In the genomic region with DNA sequence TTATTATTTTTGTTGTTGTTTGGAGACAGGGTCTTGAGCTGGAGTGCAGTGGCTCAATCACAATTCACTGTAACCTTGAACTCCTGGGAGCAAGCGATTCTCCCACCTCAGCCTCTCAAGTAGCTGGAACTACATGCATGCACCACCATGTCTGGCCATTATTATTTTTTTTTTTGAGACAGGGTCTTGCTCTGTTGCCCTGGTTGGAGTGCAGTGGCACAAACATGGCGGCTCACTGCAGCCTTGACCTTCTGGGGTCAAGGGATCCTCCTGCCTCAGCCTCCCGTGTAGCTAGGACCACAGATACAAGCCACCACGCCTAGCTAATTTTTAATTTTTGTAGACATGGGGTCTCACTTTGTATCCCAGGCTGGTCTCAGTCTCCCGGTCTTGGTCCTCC, we compare ENCODE assay signal across 29 cellular contexts.
"Had no signal": no experiment of that assay in that cellular context is flagged by ENCODE, and none has a peak within 500 bp of the region (broad histone marks: within the 10 kb centered on the region; RNA-seq: fewer than 3 reads in every experiment).

No MANE protein-coding gene starts in this region.

- H3K4me1 ChIP-seq: stomach, suprapubic skin, testis, thyroid gland, tibial artery, tibial nerve, transverse colon, upper lobe of left lung, upper lobe of right lung, uterus, vagina had no signal

- H3K4me1 Mint-ChIP-seq: stimulated activated effector memory CD8-positive, alpha-beta T cell treated with anti-CD3 and anti-CD28 coated beads, Interleukin-12 subunit alpha, Interleukin-12 subunit beta, amount 100 ng/mL, for 72 hours; stimulated activated memory B cell treated with anti-CD40 and anti-IgM and Interleukin-4, amounts not matched to agents 10 μg/mL and 1 μg/mL and 100 μg/mL, for 72 hours; stimulated activated naive B cell treated with anti-CD40 and anti-IgM and Interleukin-4, amounts not matched to agents 10 μg/mL and 1 μg/mL and 100 μg/mL, for 72 hours; stimulated activated naive CD8-positive, alpha-beta T cell treated with anti-CD3 and anti-CD28 coated beads, Interleukin-15, amount 100 ng/mL, for 72 hours had no signal

- H3K4me3 ChIP-seq: stomach, suprapubic skin, testis, thoracic aorta, thyroid gland, tibial artery, tibial nerve, transverse colon, upper lobe of left lung, upper lobe of right lung, uterus, vagina had no signal

- H3K4me3 Mint-ChIP-seq: stimulated activated effector memory CD8-positive, alpha-beta T cell treated with anti-CD3 and anti-CD28 coated beads, Interleukin-12 subunit alpha, Interleukin-12 subunit beta, amount 100 ng/mL, for 72 hours; stimulated activated memory B cell treated with anti-CD40 and anti-IgM and Interleukin-4, amounts not matched to agents 10 μg/mL and 1 μg/mL and 100 μg/mL, for 72 hours; stimulated activated naive B cell treated with anti-CD40 and anti-IgM and Interleukin-4, amounts not matched to agents 10 μg/mL and 1 μg/mL and 100 μg/mL, for 72 hours; stimulated activated naive CD8-positive, alpha-beta T cell treated with anti-CD3 and anti-CD28 coated beads, Interleukin-15, amount 100 ng/mL, for 72 hours; stimulated activated naive CD8-positive, alpha-beta T cell treated with anti-CD3 and anti-CD28 coated beads, Interleukin-15, Interleukin-2, amounts not matched to agents 100 ng/mL and 50 ng/mL, for 24 hours; type B pancreatic cell had no signal

- FAIRE-seq: urothelium cell line had no signal

- H3K9me3 Mint-ChIP-seq: stimulated activated effector memory CD8-positive, alpha-beta T cell treated with anti-CD3 and anti-CD28 coated beads, Interleukin-12 subunit alpha, Interleukin-12 subunit beta, amount 100 ng/mL, for 72 hours; stimulated activated memory B cell treated with anti-CD40 and anti-IgM and Interleukin-4, amounts not matched to agents 10 μg/mL and 1 μg/mL and 100 μg/mL, for 72 hours; stimulated activated naive B cell treated with anti-CD40 and anti-IgM and Interleukin-4, amounts not matched to agents 10 μg/mL and 1 μg/mL and 100 μg/mL, for 72 hours; stimulated activated naive CD8-positive, alpha-beta T cell treated with anti-CD3 and anti-CD28 coated beads, Interleukin-15, amount 100 ng/mL, for 72 hours; stimulated activated naive CD8-positive, alpha-beta T cell treated with anti-CD3 and anti-CD28 coated beads, Interleukin-15, Interleukin-2, amounts not matched to agents 100 ng/mL and 50 ng/mL, for 24 hours; type B pancreatic cell had no signal

- ATAC-seq: stimulated activated effector memory CD8-positive, alpha-beta T cell treated with anti-CD3 and anti-CD28 coated beads, Interleukin-12 subunit alpha, Interleukin-12 subunit beta, amount 100 ng/mL, for 72 hours; stimulated activated memory B cell treated with anti-CD40 and anti-IgM and Interleukin-4, amounts not matched to agents 10 μg/mL and 1 μg/mL and 100 μg/mL, for 72 hours; stimulated activated naive B cell treated with anti-CD40 and anti-IgM and Interleukin-4, amounts not matched to agents 10 μg/mL and 1 μg/mL and 100 μg/mL, for 72 hours; stimulated activated naive CD8-positive, alpha-beta T cell treated with anti-CD3 and anti-CD28 coated beads, Interleukin-15, amount 100 ng/mL, for 72 hours; stimulated activated naive CD8-positive, alpha-beta T cell treated with anti-CD3 and anti-CD28 coated beads, Interleukin-15, Interleukin-2, amounts not matched to agents 100 U/mL and 50 U/mL, for 24 hours; upper lobe of right lung had no signal

- H3K27me3 Mint-ChIP-seq: stimulated activated memory B cell treated with anti-CD40 and anti-IgM and Interleukin-4, amounts not matched to agents 10 μg/mL and 1 μg/mL and 100 μg/mL, for 72 hours; stimulated activated naive B cell treated with anti-CD40 and anti-IgM and Interleukin-4, amounts not matched to agents 10 μg/mL and 1 μg/mL and 100 μg/mL, for 72 hours; stimulated activated naive CD8-positive, alpha-beta T cell treated with anti-CD3 and anti-CD28 coated beads, Interleukin-15, amount 100 ng/mL, for 72 hours; stimulated activated naive CD8-positive, alpha-beta T cell treated with anti-CD3 and anti-CD28 coated beads, Interleukin-15, Interleukin-2, amounts not matched to agents 100 ng/mL and 50 ng/mL, for 24 hours; type B pancreatic cell had no signal

- H3K27ac ChIP-seq: stomach, suprapubic skin, testis, thoracic aorta, thyroid gland, tibial artery, tibial nerve, transverse colon, upper lobe of left lung, upper lobe of right lung, uterus, vagina had no signal

- H3K9me3 ChIP-seq: stomach, suprapubic skin, testis, thoracic aorta, thyroid gland, tibial artery, tibial nerve, transverse colon, upper lobe of left lung, upper lobe of right lung, uterus, vagina had no signal

- H3K27me3 ChIP-seq: stomach, suprapubic skin, testis, thyroid gland, tibial artery, tibial nerve, transverse colon, upper lobe of left lung, upper lobe of right lung, uterus, vagina had no signal

- H3K36me3 Mint-ChIP-seq: stimulated activated effector memory CD8-positive, alpha-beta T cell treated with anti-CD3 and anti-CD28 coated beads, Interleukin-12 subunit alpha, Interleukin-12 subunit beta, amount 100 ng/mL, for 72 hours; stimulated activated memory B cell treated with anti-CD40 and anti-IgM and Interleukin-4, amounts not matched to agents 10 μg/mL and 1 μg/mL and 100 μg/mL, for 72 hours; stimulated activated naive B cell treated with anti-CD40 and anti-IgM and Interleukin-4, amounts not matched to agents 10 μg/mL and 1 μg/mL and 100 μg/mL, for 72 hours; type B pancreatic cell had no signal

- H3K27ac Mint-ChIP-seq: stimulated activated effector memory CD8-positive, alpha-beta T cell treated with anti-CD3 and anti-CD28 coated beads, Interleukin-12 subunit alpha, Interleukin-12 subunit beta, amount 100 ng/mL, for 72 hours; stimulated activated memory B cell treated with anti-CD40 and anti-IgM and Interleukin-4, amounts not matched to agents 10 μg/mL and 1 μg/mL and 100 μg/mL, for 72 hours; stimulated activated naive B cell treated with anti-CD40 and anti-IgM and Interleukin-4, amounts not matched to agents 10 μg/mL and 1 μg/mL and 100 μg/mL, for 72 hours; stimulated activated naive CD8-positive, alpha-beta T cell treated with anti-CD3 and anti-CD28 coated beads, Interleukin-15, amount 100 ng/mL, for 72 hours; stimulated activated naive CD8-positive, alpha-beta T cell treated with anti-CD3 and anti-CD28 coated beads, Interleukin-15, Interleukin-2, amounts not matched to agents 100 ng/mL and 50 ng/mL, for 24 hours; type B pancreatic cell had no signal

- DNase-seq: stimulated activated CD4-positive, alpha-beta T cell treated with anti-CD3 and anti-CD28 coated beads, Interleukin-2, amount 100 ng/mL, for 48 hours; stimulated activated CD4-positive, alpha-beta T cell treated with anti-CD3 and anti-CD28 coated beads, Interleukin-4, amount 100 ng/mL, for 1 hour; stimulated activated CD4-positive, alpha-beta T cell treated with anti-CD3 and anti-CD28 coated beads, Interleukin-4, amount 100 ng/mL, for 24 hours; stimulated activated CD4-positive, alpha-beta T cell treated with anti-CD3 and anti-CD28 coated beads, Interleukin-4, amount 100 ng/mL, for 4 hours; stimulated activated CD8-positive, alpha-beta memory T cell treated with anti-CD3 and anti-CD28 coated beads, Interleukin-4, amount 100 ng/mL, for 48 hours; stimulated activated naive B cell treated with anti-CD40 and anti-IgM and Interleukin-4, amounts not matched to agents 10 μg/mL and 1 μg/mL and 100 μg/mL, for 72 hours; stimulated activated naive CD4-positive, alpha-beta T cell; stimulated activated naive CD4-positive, alpha-beta T cell treated with Interleukin-2 at 50 U/mL for 16 hours; stimulated activated naive CD8-positive, alpha-beta T cell treated with anti-CD3 and anti-CD28 coated beads, Interleukin-15, amount 100 ng/mL, for 72 hours; stimulated activated naive CD8-positive, alpha-beta T cell treated with anti-CD3 and anti-CD28 coated beads, Interleukin-15, Interleukin-2, amounts not matched to agents 100 U/mL and 50 U/mL, for 24 hours; stomach; substantia nigra; testis; thyroid gland; tibial artery; transverse colon; trophoblast cell; upper lobe of left lung; upper lobe of right lung; uterus had no signal

- H3K36me3 ChIP-seq: stomach, suprapubic skin, thoracic aorta, thyroid gland, tibial artery, tibial nerve, transverse colon, upper lobe of left lung, upper lobe of right lung, uterus, vagina had no signal
